In the genomic region with DNA sequence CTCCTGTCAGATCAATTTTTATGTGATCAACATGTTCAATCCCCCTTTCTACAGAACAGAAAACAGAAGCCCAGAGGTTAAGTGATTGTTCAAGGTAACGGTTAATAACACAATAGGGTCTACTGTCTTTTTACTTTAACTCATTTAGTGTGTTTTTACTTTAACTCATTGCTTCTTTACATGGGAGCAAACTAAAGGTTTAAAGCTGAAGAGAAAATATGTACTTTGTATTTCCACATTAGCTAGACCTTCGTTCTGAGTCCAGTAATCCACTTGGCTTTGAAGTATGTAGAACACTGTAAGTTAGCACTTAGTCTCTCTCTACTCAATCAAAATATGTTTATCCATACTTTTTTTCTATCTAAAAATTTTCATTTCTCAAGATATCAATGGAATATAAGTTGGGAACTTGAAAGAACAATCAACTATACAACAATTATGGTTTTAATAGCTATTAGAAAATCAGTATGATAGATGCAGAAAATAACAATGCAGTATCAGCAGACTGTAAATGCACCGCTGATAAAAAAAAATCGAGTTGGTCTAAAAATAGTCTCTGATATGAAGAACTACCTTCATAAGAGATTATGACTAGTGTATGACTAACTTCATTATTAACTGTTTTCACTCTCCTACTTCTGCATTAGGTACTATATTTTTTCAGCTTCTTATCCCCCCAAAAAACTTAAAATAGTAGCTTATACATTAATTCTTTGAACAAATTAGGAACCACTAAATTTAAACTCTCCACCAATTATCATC, we compare ENCODE assay signal across 28 cellular contexts. TPM values are rescaled to one million over a fixed set of nuclear protein-coding genes. Genes with fewer than 3 reads are reported as not detected.
DNase-seq lines count a peak whose midpoint lies in the region; ATAC-seq, FAIRE-seq and TF ChIP-seq lines count a peak whose summit lies in the region.
"Had no signal": no experiment of that assay in that cellular context is flagged by ENCODE, and none has a peak within 500 bp of the region (broad histone marks: within the 10 kb centered on the region; RNA-seq: fewer than 3 reads in every experiment).

No MANE protein-coding gene starts in this region.

- peaks cover 4% of the 10 kb centered on the region for H3K36me3 Mint-ChIP-seq in astrocyte (ENCODE audit: low read depth, unreplicated experiment)

- H3K4me3 ChIP-seq in Karpas-422 (ENCODE audit: low read length) (no peak overlapping the region), astrocyte (ENCODE audit: insufficient read depth, low read depth, low read length) (no peak overlapping the region), left lung (no peak overlapping the region)
- H3K4me3 ChIP-seq: GM12878, tibial artery had no signal

- peak overlapping the region; percentile 48 for H3K4me2 ChIP-seq in Karpas-422 (ENCODE audit: low read depth, low read length, poor library complexity, severe bottlenecking)
- H3K4me2 ChIP-seq in astrocyte (ENCODE audit: low read length) = peak overlapping the region; percentile 7

- ATAC-seq in left lung = peak; percentile 70
- no peak for ATAC-seq in left ventricle myocardium superior
- ATAC-seq in GM21447 (IDR thresholded peaks at IDR 0.05; ENCODE audit: unreplicated experiment) = no peak
- ATAC-seq: GM12878, Right ventricle myocardium inferior, sciatic nerve had no signal

- H3K4me1 Mint-ChIP-seq in astrocyte (ENCODE audit: low read depth, unreplicated experiment) = no peaks in the 10 kb centered on the region

- no peak overlapping the region for H3K4me3 Mint-ChIP-seq in astrocyte (ENCODE audit: unreplicated experiment)
- H3K4me3 Mint-ChIP-seq: activated CD4-positive, alpha-beta memory T cell treated with anti-CD3 and anti-CD28 coated beads for 36 hours; CD4-positive, alpha-beta memory T cell; H9; IgD-negative memory B cell; naive B cell had no signal

- in situ Hi-C loops in KBM-7 (cut with MboI; ENCODE audit: low pct_unique_long_range_greater_than_20kb, low sequenced_read_pairs) = loop anchor here (25.0 kb wide), 1 partner anchor 155 kb away; no protein-coding TSS in a partner anchor

- peaks cover 38% of the 10 kb centered on the region for H3K4me1 ChIP-seq in Karpas-422 (ENCODE audit: low read length)
- peaks cover 4% of the 10 kb centered on the region for H3K4me1 ChIP-seq in astrocyte (ENCODE audit: insufficient read depth, low read length)
- H3K4me1 ChIP-seq in left lung = peaks cover 0 to 6% of the 10 kb centered on the region in 2 donors

- FAIRE-seq in astrocyte (lab: Jason Lieb, UNC) = no peak
- FAIRE-seq: endothelial cell of umbilical vein, GM12878 had no signal

- H3K27ac ChIP-seq in Karpas-422 (ENCODE audit: low read length) (peak overlapping the region; percentile 42), astrocyte (ENCODE audit: low read depth, low read length) (no peak overlapping the region), left lung (no peak overlapping the region)
- H3K27ac ChIP-seq: neutrophil, tibial artery had no signal

- H2AFZ ChIP-seq in Karpas-422 (ENCODE audit: low read length) (no peak overlapping the region), astrocyte (ENCODE audit: low read depth, low read length) (no peak overlapping the region)

- H3K9ac ChIP-seq in Karpas-422 (ENCODE audit: low read length) (no peak overlapping the region), astrocyte (ENCODE audit: low read length) (no peak overlapping the region)

- H4K20me1 ChIP-seq in Karpas-422 (ENCODE audit: insufficient read depth, low read depth, low read length) (0 out of 2 replicates have a peak, but pooled peaks cover 4% of the 10 kb centered on the region), astrocyte (ENCODE audit: insufficient read depth, low read length) (peaks cover 26% of the 10 kb centered on the region)

- no peak for TF ChIP-seq CTCF in astrocyte (IDR thresholded peaks at IDR 0.05; ENCODE audit: insufficient read depth, low read depth, low read length)
- no peak for TF ChIP-seq CTCF in left lung (IDR thresholded peaks at IDR 0.05)

- H3K27me3 Mint-ChIP-seq in astrocyte (ENCODE audit: low read depth, unreplicated experiment) = no peaks in the 10 kb centered on the region
- H3K27me3 Mint-ChIP-seq: activated CD4-positive, alpha-beta memory T cell treated with anti-CD3 and anti-CD28 coated beads for 36 hours; CD4-positive, alpha-beta memory T cell; IgD-negative memory B cell; naive B cell; progenitor cell of endocrine pancreas had no signal

- H3K36me3 ChIP-seq in Karpas-422 (ENCODE audit: insufficient read depth, low read length) (peaks cover 29% of the 10 kb centered on the region; the same call in 1 of the 2 replicates), astrocyte (ENCODE audit: insufficient read depth, low read length) (peaks cover under 1% of the 10 kb centered on the region), left lung (peaks cover 0 to 29% of the 10 kb centered on the region in 2 donors)

- intact Hi-C loops in left lung (cut with DNase I) (loop anchor here in 1 of 2 donors (10.0 kb wide), 1 partner anchor 147 kb away; no protein-coding TSS in a partner anchor), left ventricle myocardium superior (cut with micrococcal nuclease) (no loop called here)

- DNase-seq in ELR (ENCODE audit: low read depth) = peak; percentile 19
- no peak for DNase-seq in Karpas-422
- DNase-seq in astrocyte (ENCODE audit: low read depth) = peak; percentile 6
- DNase-seq in left lung = no peak
- DNase-seq in left ventricle myocardium superior = no peak
- no peak for DNase-seq in KBM-7
- DNase-seq in NCI-H774 (lab: John Stamatoyannopoulos, UW) = no peak
- DNase-seq: activated CD4-positive, alpha-beta memory T cell treated with anti-CD3 and anti-CD28 coated beads for 36 hours; activated CD4-positive, alpha-beta T cell treated with anti-CD3 and anti-CD28 coated beads for 1 hour; activated naive CD4-positive, alpha-beta T cell treated with Interleukin-2 at 50 U/mL for 16 hours; amygdala; CD4-positive, alpha-beta memory T cell; H9; hippocampal formation; naive B cell; NCI-H1930; NCI-H524; stimulated activated CD4-positive, alpha-beta T cell treated with anti-CD3 and anti-CD28 coated beads, Interleukin-4, amount 100 ng/mL, for 1 hour; T-helper 2 cell; tibial artery had no signal

- H3K27me3 ChIP-seq in Karpas-422 (ENCODE audit: low read length) = no peaks in the 10 kb centered on the region
- H3K27me3 ChIP-seq in astrocyte (ENCODE audit: insufficient read depth, low read length) = no peaks in the 10 kb centered on the region
- H3K27me3 ChIP-seq in left lung = no peaks in the 10 kb centered on the region
- H3K27me3 ChIP-seq: neutrophil, tibial artery had no signal

- H3K9me3 Mint-ChIP-seq in astrocyte (ENCODE audit: unreplicated experiment) = no peaks in the 10 kb centered on the region
- H3K9me3 Mint-ChIP-seq: activated CD4-positive, alpha-beta memory T cell treated with anti-CD3 and anti-CD28 coated beads for 36 hours; CD4-positive, alpha-beta memory T cell; H9; IgD-negative memory B cell; naive B cell had no signal

- H3K9me2 ChIP-seq in Karpas-422 (replicated peaks; ENCODE audit: insufficient read depth, low read length) = no peaks in the 10 kb centered on the region

- H3K9me3 ChIP-seq in Karpas-422 (ENCODE audit: low read length) = no peaks in the 10 kb centered on the region
- H3K9me3 ChIP-seq in astrocyte (ENCODE audit: insufficient read depth, low read depth, low read length) = no peaks in the 10 kb centered on the region
- H3K9me3 ChIP-seq in left lung = no peaks in the 10 kb centered on the region
- H3K9me3 ChIP-seq: neutrophil, tibial artery had no signal

- no peak overlapping the region for H3K27ac Mint-ChIP-seq in astrocyte (ENCODE audit: unreplicated experiment)
- H3K27ac Mint-ChIP-seq: activated CD4-positive, alpha-beta memory T cell treated with anti-CD3 and anti-CD28 coated beads for 36 hours; H9; IgD-negative memory B cell; progenitor cell of endocrine pancreas had no signal

- H3K79me2 ChIP-seq in Karpas-422 (ENCODE audit: low read length) (peaks cover 71% of the 10 kb centered on the region), astrocyte (ENCODE audit: insufficient read depth, low read length) (peaks cover 33% of the 10 kb centered on the region)

RNA-seq across cellular contexts. Expression of a gene that starts 20.6 kb away (rescaled TPM):
- total RNA-seq in Karpas-422 (2014; rRNA removed; shearing (Covaris generic); ENCODE audit: low replicate concordance) = 26.4 and 31.7 TPM in 2 replicates
- total RNA-seq in astrocyte (41.5 and 45.4 TPM in 2 replicates), left lung (10 to 100 TPM; 42.7 to 46.5 TPM), left ventricle myocardium superior (23.4 TPM)

RNA-seq across cellular contexts. Expression of a gene that starts 54.4 kb away (rescaled TPM):
- 8.0 and 13.0 TPM in 2 replicates for total RNA-seq in Karpas-422 (2014; rRNA removed; shearing (Covaris generic); ENCODE audit: low replicate concordance)
- 10.5 and 13.0 TPM in 2 replicates for total RNA-seq in astrocyte
- 1 to 10 TPM; 6.0 to 6.6 TPM for total RNA-seq in left lung
- 4.6 TPM for total RNA-seq in left ventricle myocardium superior

Comparison
In these comparisons a context has a peak if more than half of its experiments do, and no peak if none do; other contexts are left out.
1. DNase-seq: peak in ELR (single experiment) and astrocyte (single experiment); none in Karpas-422 (single experiment), left lung (0 of 2), left ventricle myocardium superior (single experiment), KBM-7 (single experiment) and NCI-H774 (single experiment).